ENCODE assay signal across 12 cellular contexts in the genomic region with DNA sequence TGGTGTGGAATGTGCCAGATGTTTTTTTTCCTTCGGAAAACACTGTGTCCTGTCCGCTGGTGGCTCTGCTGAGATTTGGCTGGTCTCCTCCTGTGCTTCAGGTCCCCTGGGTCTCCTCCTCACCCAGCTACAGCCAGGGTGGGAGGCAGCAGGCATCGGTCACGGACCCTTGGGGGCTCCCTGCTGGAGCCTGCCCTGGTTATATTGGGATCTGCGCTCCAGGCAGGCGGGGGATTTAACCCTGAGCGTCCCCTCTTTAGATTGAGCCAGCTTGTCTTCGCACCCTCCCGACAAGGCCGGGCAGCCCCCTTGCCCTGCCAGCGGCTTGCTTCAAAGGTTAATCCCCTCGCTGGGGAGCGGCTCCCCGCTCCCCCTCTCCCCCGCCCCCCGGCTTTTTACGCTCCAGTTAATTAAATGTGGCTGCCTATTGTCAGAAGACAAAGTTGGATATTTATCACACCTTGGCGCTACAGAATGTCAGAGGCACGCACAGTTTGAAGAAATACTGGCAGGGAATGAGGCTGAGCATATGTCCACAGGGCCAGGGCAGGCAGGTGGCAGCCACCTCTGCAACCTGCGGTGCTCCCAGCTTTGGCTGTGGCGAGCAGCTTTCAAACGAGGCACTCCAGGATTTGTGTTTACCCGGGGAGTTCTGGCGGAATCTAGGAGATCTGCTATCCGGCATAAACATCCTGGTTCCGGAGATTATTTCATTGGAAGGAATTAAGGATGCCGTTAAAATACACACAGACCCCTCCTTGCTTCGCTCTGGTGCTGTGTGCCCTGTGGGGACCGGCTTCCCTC. TPM values are rescaled to one million over a fixed set of nuclear protein-coding genes. Genes with fewer than 3 reads are reported as not detected.
DNase-seq lines count a peak whose midpoint lies in the region; ATAC-seq, FAIRE-seq and TF ChIP-seq lines count a peak whose summit lies in the region.
"Had no signal": no experiment of that assay in that cellular context is flagged by ENCODE, and none has a peak within 500 bp of the region (broad histone marks: within the 10 kb centered on the region; RNA-seq: fewer than 3 reads in every experiment).

No MANE protein-coding gene starts in this region.

- H3K36me3 ChIP-seq in heart left ventricle (no peaks in the 10 kb centered on the region), muscle layer of colon (ENCODE audit: insufficient read depth, low read length) (no peaks in the 10 kb centered on the region), vagina (no peaks in the 10 kb centered on the region)

- peak overlapping the region; percentile 66 to 89 (median 80) for H3K4me3 Mint-ChIP-seq in brain
- H3K4me3 Mint-ChIP-seq in T-cell = no peak overlapping the region
- H3K4me3 Mint-ChIP-seq: activated naive CD4-positive, alpha-beta T cell treated with anti-CD3 and anti-CD28 coated beads, Interleukin-2, amount 50 U/mL, for 24 hours had no signal

- no peak for DNase-seq in heart left ventricle
- DNase-seq in Right ventricle myocardium inferior (ENCODE audit: missing footprints) = no peak
- no peak for DNase-seq in vagina (ENCODE audit: extremely low spot score in 2 of 2)
- no peak for DNase-seq in RCC 7860 (ENCODE audit: low spot score)
- DNase-seq in T-cell = no peak
- no peak for DNase-seq in foreskin keratinocyte
- DNase-seq: mesendoderm; stimulated activated CD4-positive, alpha-beta T cell treated with anti-CD3 and anti-CD28 coated beads, Interleukin-2, amount 100 ng/mL, for 48 hours had no signal

- CTCF ChIA-PET in T-cell (lab: Charles Lee) = no interaction called here

- H3K27ac Mint-ChIP-seq in brain = peak overlapping the region in 4 of 5 experiments; percentile 83 to 94 (median 88)
- H3K27ac Mint-ChIP-seq in T-cell = no peak overlapping the region
- H3K27ac Mint-ChIP-seq: activated naive CD4-positive, alpha-beta T cell treated with anti-CD3 and anti-CD28 coated beads, Interleukin-2, amount 50 U/mL, for 24 hours had no signal

- ATAC-seq in heart left ventricle = peak in 1 of 4 donors; percentile 11
- ATAC-seq in Right ventricle myocardium inferior = no peak
- no peak for ATAC-seq in T-cell (replicated peaks in 1 of 4)
- ATAC-seq in foreskin keratinocyte = no peak

- H3K4me1 Mint-ChIP-seq in brain (peaks cover 18% of the 10 kb centered on the region), T-cell (peaks cover 55 to 61% (median 55%) of the 10 kb centered on the region in 3 donors)

- TF ChIP-seq CTCF in heart left ventricle (IDR thresholded peaks at IDR 0.05) = no peak
- no peak for TF ChIP-seq CTCF in brain (conservative IDR thresholded peaks at IDR 0.05)
- TF ChIP-seq CTCF in vagina (IDR thresholded peaks at IDR 0.05) = no peak
- TF ChIP-seq CTCF in foreskin keratinocyte (conservative IDR thresholded peaks at IDR 0.05) = no peak

- TF ChIP-seq POLR2A in heart left ventricle (IDR thresholded peaks at IDR 0.05) (no peak), vagina (IDR thresholded peaks at IDR 0.05) (no peak)

- intact Hi-C loops in heart left ventricle (cut with DNase I) = loop anchor here in 1 of 10 donors (5.0 kb wide), 1 partner anchor 37 kb away; the partner anchor contains the start of gene GSE1
- intact Hi-C loops in Right ventricle myocardium inferior (cut with DNase I) = no loop called here
- intact Hi-C loops in vagina (cut with DNase I) = no loop called here

- POLR2A ChIA-PET in T-cell (lab: Charles Lee) = no interaction called here

- H3K27me3 Mint-ChIP-seq in brain (peaks cover 9% of the 10 kb centered on the region), T-cell (no peaks in the 10 kb centered on the region)
- H3K27me3 Mint-ChIP-seq: activated naive CD4-positive, alpha-beta T cell treated with anti-CD3 and anti-CD28 coated beads, Interleukin-2, amount 50 U/mL, for 24 hours had no signal

- peak overlapping the region; percentile 35 to 85 (median 76) for H3K27ac ChIP-seq in heart left ventricle
- H3K27ac ChIP-seq in muscle layer of colon (ENCODE audit: low read depth, low read length) = peak overlapping the region; percentile 70
- peak overlapping the region; percentile 74 for H3K27ac ChIP-seq in vagina
- H3K27ac ChIP-seq in foreskin keratinocyte = no peak overlapping the region

- H3K9me3 ChIP-seq in heart left ventricle (peaks cover 0 to under 1% (median 0%) of the 10 kb centered on the region in 12 donors), muscle layer of colon (ENCODE audit: low read length) (no peaks in the 10 kb centered on the region), vagina (no peaks in the 10 kb centered on the region)

- H3K4me1 ChIP-seq in heart left ventricle (peaks cover 5 to 75% (median 49%) of the 10 kb centered on the region in 12 donors), muscle layer of colon (ENCODE audit: insufficient read depth, low read length) (peaks cover 96% of the 10 kb centered on the region), vagina (peaks cover 80% of the 10 kb centered on the region), foreskin keratinocyte (no peaks in the 10 kb centered on the region)

- H3K9ac ChIP-seq in muscle layer of colon (ENCODE audit: low read length) = peak overlapping the region; percentile 59

- H3K9me3 Mint-ChIP-seq in brain = peaks cover 0 to 13% (median 0%) of the 10 kb centered on the region in 5 experiments
- no peaks in the 10 kb centered on the region for H3K9me3 Mint-ChIP-seq in T-cell
- H3K9me3 Mint-ChIP-seq: activated naive CD4-positive, alpha-beta T cell treated with anti-CD3 and anti-CD28 coated beads, Interleukin-2, amount 50 U/mL, for 24 hours had no signal

- H3K27me3 ChIP-seq in heart left ventricle = no peaks in the 10 kb centered on the region
- H3K27me3 ChIP-seq in muscle layer of colon (ENCODE audit: control insufficient read depth in 1 of 2, insufficient read depth in 2 of 2, low read length in 2 of 2) = no peaks in the 10 kb centered on the region
- H3K27me3 ChIP-seq in vagina = no peaks in the 10 kb centered on the region
- H3K27me3 ChIP-seq in foreskin keratinocyte = peaks cover 30% of the 10 kb centered on the region

- H3K4me3 ChIP-seq in heart left ventricle (peak overlapping the region in 6 of 12 donors; percentile 13 to 44 (median 32)), muscle layer of colon (ENCODE audit: low read depth in 1 of 2, low read length in 2 of 2) (peak overlapping the region; percentile 16 to 55), vagina (peak overlapping the region in 1 of 2 donors; percentile 21)

- H3K36me3 Mint-ChIP-seq in brain (peaks cover 24% of the 10 kb centered on the region), T-cell (peaks cover 9% of the 10 kb centered on the region)

- 42 to 54% (median 47%) methylated on average over 25 to 29 of the region's 29 CpGs for WGBS in heart left ventricle, 4 donors

- no peak for FAIRE-seq in RCC 7860 (lab: Jason Lieb, UNC)
- FAIRE-seq: TTC549 had no signal

RNA-seq across cellular contexts. Expression of gene GSE1, which starts 38.2 kb away (rescaled TPM):
- total RNA-seq in heart left ventricle (10 to 100 TPM; 23.4 to 48.4 (median 38.5) TPM), Right ventricle myocardium inferior (28.9 TPM), vagina (80.8 TPM), T-cell (10 to 100 TPM; 29.1 to 61.7 (median 37.4) TPM), foreskin keratinocyte (5.9 and 8.2 TPM in 2 replicates)
- polyA plus RNA-seq in heart left ventricle (10 to 100 TPM; 18.1 to 35.3 TPM), brain (ENCODE audit: insufficient read depth, low read depth, low replicate concordance) (127 TPM), foreskin keratinocyte (1.9 and 2.1 TPM in 2 replicates)

Comparison
In these comparisons a context has a peak if more than half of its experiments do, and no peak if none do; other contexts are left out.
1. H3K27ac Mint-ChIP-seq: peak in brain (4 of 5); none in T-cell (0 of 2).
2. H3K4me3 Mint-ChIP-seq: peak in brain (5 of 5); none in T-cell (0 of 3).